ENCODE assay signal across 8 cellular contexts in the genomic region with DNA sequence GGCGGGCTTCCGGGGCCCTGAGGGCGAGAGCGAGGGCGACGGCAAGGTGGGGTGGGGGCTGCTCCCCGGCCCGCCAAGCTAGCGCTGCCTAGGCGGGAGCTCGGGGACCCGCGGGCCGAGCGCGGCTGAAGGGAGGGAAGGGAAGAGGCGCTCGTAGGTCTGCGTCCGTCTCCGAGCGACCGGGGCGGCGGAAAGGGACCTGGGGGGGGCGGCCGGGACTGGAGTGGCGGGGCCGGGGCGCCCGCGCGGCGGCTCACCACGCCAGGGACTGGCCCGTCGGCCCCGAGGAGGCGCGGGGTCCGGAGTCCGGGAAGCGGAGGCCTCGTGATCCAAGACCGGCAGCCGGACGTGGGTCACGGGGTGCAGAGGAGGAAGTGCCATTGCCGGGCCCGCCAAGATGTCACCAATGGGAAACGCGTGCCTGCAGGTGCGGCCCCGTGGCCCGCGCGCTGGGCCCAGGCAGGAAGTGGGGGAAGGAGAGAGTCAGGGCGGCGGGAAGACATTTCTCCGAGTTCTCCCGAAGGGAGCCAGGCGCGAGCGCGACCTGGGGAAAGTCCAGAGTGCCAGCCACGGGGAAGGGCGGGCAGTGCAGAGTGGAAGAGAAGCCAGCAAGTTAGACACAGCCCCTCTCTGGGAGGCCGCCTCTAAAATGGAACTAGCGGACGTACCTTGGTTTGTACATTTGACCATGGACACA. TPM values are rescaled to one million over a fixed set of nuclear protein-coding genes. Genes with fewer than 3 reads are reported as not detected.
DNase-seq lines count a peak whose midpoint lies in the region; ATAC-seq and TF ChIP-seq lines count a peak whose summit lies in the region.

No MANE protein-coding gene starts in this region.

- no peaks in the 10 kb centered on the region for H3K9me2 ChIP-seq in DOHH2 (replicated peaks; ENCODE audit: control insufficient read depth, low read length)

- H3K4me1 ChIP-seq in DOHH2 (ENCODE audit: control insufficient read depth, low read length) (peaks cover 73% of the 10 kb centered on the region), tibial artery (peaks cover 0 to 67% (median 44%) of the 10 kb centered on the region in 4 donors)

- peaks cover 72% of the 10 kb centered on the region for H3F3A ChIP-seq in DOHH2 (ENCODE audit: control insufficient read depth, insufficient read depth)

- H3K27ac ChIP-seq in DOHH2 (ENCODE audit: low read depth, low read length) (peak overlapping the region; percentile 95), tibial artery (peak overlapping the region; percentile 95 to 97)

- TF ChIP-seq CTCF in DOHH2 (IDR thresholded peaks at IDR 0.05; ENCODE audit: low read depth, low read length, poor library complexity, severe bottlenecking) (no peak), tibial artery (IDR thresholded peaks at IDR 0.05) (no peak)

- H3K9me3 ChIP-seq in DOHH2 (ENCODE audit: control insufficient read depth, insufficient read depth, low read length) (no peaks in the 10 kb centered on the region), tibial artery (no peaks in the 10 kb centered on the region)

- peaks cover 92% of the 10 kb centered on the region for H3K36me3 ChIP-seq in DOHH2 (ENCODE audit: control insufficient read depth, low read length)
- peaks cover 22 to 32% (median 29%) of the 10 kb centered on the region in 3 donors for H3K36me3 ChIP-seq in tibial artery

- ATAC-seq in GM21737 (IDR thresholded peaks at IDR 0.05; ENCODE audit: unreplicated experiment), result peak; percentile 82

- peak; percentile 87 for DNase-seq in Jurkat, Clone E6-1 (ENCODE audit: low read depth, low spot score)
- DNase-seq in SIG-M5 treated with dmso at 0.1 percent for 504 hours (lab: John Stamatoyannopoulos, UW; ENCODE audit: unreplicated experiment) (peak; percentile 89), globus pallidus (ENCODE audit: low spot score) (peak; percentile 84), occipital lobe (lab: John Stamatoyannopoulos, UW) (peak; percentile 79), tibial artery (peak; percentile 90 to 94)
- DNase-seq in activated naive CD4-positive, alpha-beta T cell treated with anti-CD3 and anti-CD28 coated beads, Interleukin-2, amount 50 U/mL, for 16 hours, result peak; percentile 71

- intact Hi-C loops in tibial artery (cut with DNase I; ENCODE audit: low total_unique reads), result loop anchor here (5.0 kb wide), 1 partner anchor 40 kb away; the partner anchor contains the start of gene ZNF487

- H3K4me3 ChIP-seq in DOHH2 (ENCODE audit: low read length) (peak overlapping the region; percentile 85), tibial artery (peak overlapping the region; percentile 66 to 70)
- H3K4me3 ChIP-seq in Jurkat, Clone E6-1 (ENCODE audit: low read length), result peak overlapping the region; percentile 63

- H3K79me2 ChIP-seq in DOHH2 (ENCODE audit: control insufficient read depth, low read length), result peaks cover 99% of the 10 kb centered on the region

- H3K27me3 ChIP-seq in DOHH2 (ENCODE audit: control insufficient read depth, low read length) (no peaks in the 10 kb centered on the region), tibial artery (no peaks in the 10 kb centered on the region)

- peak overlapping the region; percentile 88 for H3K4me2 ChIP-seq in DOHH2 (ENCODE audit: low read length)

- H4K20me1 ChIP-seq in DOHH2 (ENCODE audit: control insufficient read depth, insufficient read depth, low read depth, low read length), result peaks cover 56% of the 10 kb centered on the region

RNA-seq across cellular contexts. Expression of gene HNRNPF, which starts 11.9 kb away (rescaled TPM):
- polyA plus RNA-seq in Jurkat, Clone E6-1 (2012; ENCODE audit: insufficient read depth, insufficient read length), result 315 TPM
- 110 TPM for total RNA-seq in occipital lobe

RNA-seq across cellular contexts. Expression of gene FXYD4, which starts 25.6 kb away (rescaled TPM):
- polyA plus RNA-seq in Jurkat, Clone E6-1 (2012; ENCODE audit: insufficient read depth, insufficient read length), result not detected
- not detected for total RNA-seq in occipital lobe

RNA-seq across cellular contexts. Expression of gene ZNF487, which starts 39.8 kb away (rescaled TPM):
- polyA plus RNA-seq in Jurkat, Clone E6-1 (2012; ENCODE audit: insufficient read depth, insufficient read length), result 3.0 TPM
- total RNA-seq in occipital lobe, result 9.7 TPM

Comparison
In these comparisons a context has a peak if more than half of its experiments do, and no peak if none do; other contexts are left out.
1. Peak in every context shown above with its lines: DNase-seq, ATAC-seq, H3K4me3 ChIP-seq and H3K27ac ChIP-seq.